8 cellular contexts compared by ENCODE assay signal in genomic region chr10:35495521-35496238, GRCh38.
DNase-seq lines count a peak whose midpoint lies in the region; ATAC-seq and TF ChIP-seq lines count a peak whose summit lies in the region.

No MANE protein-coding gene starts in this region.

- no peak overlapping the region for H3K4me3 Mint-ChIP-seq in mesothelial cell of epicardium

- POLR2A ChIA-PET in HEK293 (lab: Yijun Ruan, JAX) (no interaction called here), OCI-LY7 (lab: Charles Lee) (interaction anchor here (0.6 to 3.2 kb wide), 6 partner anchors 9 to 116 kb away, joined by 3 to 21 read pairs (median 4); no protein-coding TSS in a partner anchor)

- peak overlapping the region; percentile 68 for H3K4me2 ChIP-seq in OCI-LY7 (ENCODE audit: low read length)

- no peak overlapping the region for H3K27ac Mint-ChIP-seq in mesothelial cell of epicardium

- TF ChIP-seq CTCF in HEK293 (tag by site-specific recombination; IDR thresholded peaks at IDR 0.05) (no peak), OCI-LY7 (conservative IDR thresholded peaks at IDR 0.05; ENCODE audit: low read length) (no peak), lower lobe of right lung (IDR thresholded peaks at IDR 0.05) (no peak), mesothelial cell of epicardium (IDR thresholded peaks at IDR 0.05; ENCODE audit: unreplicated experiment) (no peak)

- H3K27ac ChIP-seq in HEK293 (ENCODE audit: extremely low read depth, low read depth, low read length) (no peak overlapping the region), OCI-LY7 (ENCODE audit: low read depth, low read length, poor library complexity, severe bottlenecking) (peak overlapping the region; percentile 79), lower lobe of right lung (peak overlapping the region; percentile 61)

- H3K9me2 ChIP-seq in OCI-LY7 (ENCODE audit: insufficient read depth, low read length), result no peaks in the 10 kb centered on the region

- no peaks in the 10 kb centered on the region for H3K27me3 ChIP-seq in lower lobe of right lung (ENCODE audit: low read depth)

- CTCF ChIA-PET in HEK293 (lab: Yijun Ruan, JAX) (interaction anchor here (0.5 kb wide), 1 partner anchor 376 kb away, joined by 3 read pairs; no protein-coding TSS in a partner anchor), OCI-LY7 (lab: Charles Lee; ENCODE audit: unreplicated experiment) (interaction anchor here (1.0 to 1.4 kb wide), 2 partner anchors 25 to 116 kb away, joined by 3 to 5 read pairs; no protein-coding TSS in a partner anchor)

- H3K4me1 ChIP-seq in HEK293 (ENCODE audit: control insufficient read depth, insufficient read depth, low read length) (peaks cover 21% of the 10 kb centered on the region), OCI-LY7 (ENCODE audit: insufficient read depth, low read length, poor library complexity, severe bottlenecking) (peaks cover 91% of the 10 kb centered on the region), lower lobe of right lung (peaks cover 34% of the 10 kb centered on the region)

- DNase-seq in OCI-LY7 (ENCODE audit: low spot score) (peak; percentile 56), lower lobe of right lung (no peak), mesothelial cell of epicardium (ENCODE audit: low spot score in 2 of 2, unreplicated experiment in 2 of 2) (no peak), HUDEP-2 (lab: John Stamatoyannopoulos, UW; ENCODE audit: unreplicated experiment in 76 of 76) (no peak)
- no peak for DNase-seq in activated CD8-positive, alpha-beta memory T cell treated with anti-CD3 and anti-CD28 coated beads for 24 hours
- no peak for DNase-seq in stimulated activated CD4-positive, alpha-beta T cell treated with anti-CD3 and anti-CD28 coated beads, Interleukin-4, amount 100 ng/mL, for 4 hours

- H4K20me1 ChIP-seq in OCI-LY7 (ENCODE audit: insufficient read depth, low read length), result no peaks in the 10 kb centered on the region

- H3K4me3 ChIP-seq in HEK293 (ENCODE audit: low read depth, low read length) (no peak overlapping the region), OCI-LY7 (ENCODE audit: low read depth, low read length, poor library complexity, severe bottlenecking) (peak overlapping the region; percentile 30), lower lobe of right lung (no peak overlapping the region)

- intact Hi-C loops in OCI-LY7 (cut with micrococcal nuclease; ENCODE audit: unreplicated experiment) (loop anchor here (5.0 kb wide), 1 partner anchor 158 kb away; the partner anchor contains the start of gene CCNY), lower lobe of right lung (cut with DNase I) (no loop called here)

- peaks cover 30% of the 10 kb centered on the region; the same call in 1 of the 2 replicates for H3K79me2 ChIP-seq in OCI-LY7 (ENCODE audit: insufficient read depth, low read depth, low read length)

- no peaks in the 10 kb centered on the region for H3K9me3 ChIP-seq in HEK293 (ENCODE audit: control insufficient read depth, insufficient read depth, low read depth, low read length)
- no peaks in the 10 kb centered on the region for H3K9me3 ChIP-seq in OCI-LY7 (ENCODE audit: low read length)
- H3K9me3 ChIP-seq in lower lobe of right lung, result no peaks in the 10 kb centered on the region

- peak; percentile 66 for ATAC-seq in GM18498 (IDR thresholded peaks at IDR 0.05; ENCODE audit: unreplicated experiment)
- peak; percentile 43 to 55 for ATAC-seq in lower lobe of right lung

- no peaks in the 10 kb centered on the region for H3K36me3 Mint-ChIP-seq in mesothelial cell of epicardium

- H3K9me3 Mint-ChIP-seq in mesothelial cell of epicardium, result no peaks in the 10 kb centered on the region

- H3K4me1 Mint-ChIP-seq in mesothelial cell of epicardium, result peaks cover 17% of the 10 kb centered on the region

- H3K36me3 ChIP-seq in HEK293 (ENCODE audit: control insufficient read depth in 2 of 2, insufficient read depth in 1 of 2, low read length in 2 of 2), result no peaks in the 10 kb centered on the region
- H3K36me3 ChIP-seq in OCI-LY7 (ENCODE audit: insufficient read depth, low read length), result no peaks in the 10 kb centered on the region
- H3K36me3 ChIP-seq in lower lobe of right lung, result no peaks in the 10 kb centered on the region

- H2AFZ ChIP-seq in OCI-LY7 (ENCODE audit: low read length), result peak overlapping the region; percentile 83

- BruUV-seq in OCI-LY7 (replicated peaks; lab: Mats Ljungman, UMichigan), result no TSS peak

- H3K27me3 Mint-ChIP-seq in mesothelial cell of epicardium (ENCODE audit: low read depth), result no peaks in the 10 kb centered on the region

TF ChIP-seq in HEK293, 187 proteins besides CTCF, POLR2A, EP300 and RAD21:
- TF ChIP-seq ZNF585B (tag by site-specific recombination; IDR thresholded peaks at IDR 0.05), result no peak
- TF ChIP-seq ZIC2 (tag by site-specific recombination; IDR thresholded peaks at IDR 0.05), result peak; percentile 13; the same call in 1 of the 2 replicates
